Comparison of ENCODE assay signal across 33 cellular contexts in genomic region chr15:39458131-39458530, GRCh38.
DNase-seq lines count a peak whose midpoint lies in the region; ATAC-seq, FAIRE-seq and TF ChIP-seq lines count a peak whose summit lies in the region.
"Had no signal": no experiment of that assay in that cellular context is flagged by ENCODE, and none has a peak within 500 bp of the region (broad histone marks: within the 10 kb centered on the region; RNA-seq: fewer than 3 reads in every experiment).

No MANE protein-coding gene starts in this region.

- H4K20me1 ChIP-seq in K562 (replicated peaks; ENCODE audit: control insufficient read depth, insufficient read depth, low read length): no peaks in the 10 kb centered on the region
- H4K20me1 ChIP-seq: BLaER1; BLaER1 treated with 17β-estradiol and CSF1 and Interleukin-3, amounts not matched to agents 10 nM and 100 nM had no signal

- ATAC-seq in K562 (no peak), HG02642 (IDR thresholded peaks at IDR 0.05; ENCODE audit: poor library complexity, unreplicated experiment) (no peak)
- ATAC-seq: A549; CD8-positive, alpha-beta T cell had no signal

- H3K4me1 ChIP-seq in HEK293 (ENCODE audit: control insufficient read depth, insufficient read depth, low read length) (no peaks in the 10 kb centered on the region), K562 (replicated peaks in 1 of 2; ENCODE audit: control insufficient read depth in 2 of 2, insufficient read depth in 2 of 2, low read length in 2 of 2) (peaks cover 0 to 15% of the 10 kb centered on the region in 2 experiments; a peak in 3 of 5 replicates), esophagus muscularis mucosa (peaks cover 11 to 34% (median 27%) of the 10 kb centered on the region in 4 donors)
- H3K4me1 ChIP-seq: BE2C, BLaER1 had no signal

- H3K9me1 ChIP-seq in K562 (ENCODE audit: control insufficient read depth, insufficient read depth, low read length): no peaks in the 10 kb centered on the region

- H3K79me2 ChIP-seq in K562 (ENCODE audit: control insufficient read depth, insufficient read depth, low read length): no peaks in the 10 kb centered on the region

- no peak overlapping the region for H3K4me2 ChIP-seq in K562 (ENCODE audit: insufficient read depth, low read length)
- H3K4me2 ChIP-seq: A549; BLaER1; BLaER1 treated with 17β-estradiol and CSF1 and Interleukin-3, amounts not matched to agents 10 nM and 100 nM had no signal

- TF ChIP-seq CTCF in HEK293 (tag by site-specific recombination; IDR thresholded peaks at IDR 0.05): no peak
- no peak for TF ChIP-seq CTCF in K562 (IDR thresholded peaks at IDR 0.05 in 2 of 3, conservative IDR thresholded peaks at IDR 0.05 in 1 of 3; ENCODE audit: insufficient read depth in 2 of 3, low read depth in 1 of 3, low read length in 3 of 3)
- no peak for TF ChIP-seq CTCF in esophagus muscularis mucosa (IDR thresholded peaks at IDR 0.05)

- no peak for TF ChIP-seq EP300 in K562 (IDR thresholded peaks at IDR 0.05; ENCODE audit: low read length)
- TF ChIP-seq EP300 in esophagus muscularis mucosa (IDR thresholded peaks at IDR 0.05): no peak

- intact Hi-C loops in K562 (cut with micrococcal nuclease) (loop anchor here (10.0 kb wide), 2 partner anchors 57 to 107 kb away; no protein-coding TSS in a partner anchor), esophagus muscularis mucosa (cut with DNase I) (no loop called here)

- H2AFZ ChIP-seq in K562 (ENCODE audit: low read depth, low read length): no peak overlapping the region

- no peak overlapping the region for H3K4me3 ChIP-seq in HEK293 (ENCODE audit: low read depth, low read length)
- H3K4me3 ChIP-seq in K562: no peak overlapping the region
- H3K4me3 ChIP-seq in esophagus muscularis mucosa: no peak overlapping the region
- H3K4me3 ChIP-seq: A549; BLaER1; BLaER1 treated with 17β-estradiol and CSF1 and Interleukin-3, amounts not matched to agents 10 nM and 100 nM had no signal

- H3K27me3 ChIP-seq in K562 (ENCODE audit: control insufficient read depth in 2 of 2, insufficient read depth in 2 of 2, low read length in 2 of 2): no peaks in the 10 kb centered on the region
- H3K27me3 ChIP-seq in esophagus muscularis mucosa: no peaks in the 10 kb centered on the region
- H3K27me3 ChIP-seq: BE2C; BLaER1; BLaER1 treated with 17β-estradiol and CSF1 and Interleukin-3, amounts not matched to agents 10 nM and 100 nM had no signal

- no peak overlapping the region for H3K27ac ChIP-seq in HEK293 (ENCODE audit: extremely low read depth, low read depth, low read length)
- H3K27ac ChIP-seq in K562 (ENCODE audit: extremely low read depth, low read depth, low read length): no peak overlapping the region
- H3K27ac ChIP-seq in esophagus muscularis mucosa (replicated peaks in 1 of 4): no peak overlapping the region
- H3K27ac ChIP-seq: 22Rv1; A549; BLaER1; BLaER1 treated with 17β-estradiol and CSF1 and Interleukin-3, amounts not matched to agents 10 nM and 100 nM; C4-2B had no signal

- no peaks in the 10 kb centered on the region for H3K9me3 ChIP-seq in HEK293 (ENCODE audit: control insufficient read depth, insufficient read depth, low read depth, low read length)
- no peaks in the 10 kb centered on the region for H3K9me3 ChIP-seq in K562 (replicated peaks; ENCODE audit: control insufficient read depth, insufficient read depth, low read depth, low read length)
- no peaks in the 10 kb centered on the region for H3K9me3 ChIP-seq in esophagus muscularis mucosa
- H3K9me3 ChIP-seq: A549, BE2C, Caco-2 had no signal

- no peak for TF ChIP-seq RAD21 in K562 (CRISPR knock-in tag; conservative IDR thresholded peaks at IDR 0.05 in 1 of 2, IDR thresholded peaks at IDR 0.05 in 1 of 2)

- TF ChIP-seq POLR2A in K562 (conservative IDR thresholded peaks at IDR 0.05) (no peak), esophagus muscularis mucosa (IDR thresholded peaks at IDR 0.05; ENCODE audit: low read depth) (no peak)

- POLR2A ChIA-PET in HEK293 (lab: Yijun Ruan, JAX): no interaction called here
- POLR2A ChIA-PET in K562 (lab: Yijun Ruan, JAX): no interaction called here

- no peak for FAIRE-seq in K562 (lab: Jason Lieb, UNC)
- FAIRE-seq: A204.1, A549, D721Med had no signal

- H3K36me3 ChIP-seq in HEK293 (ENCODE audit: control insufficient read depth in 2 of 2, insufficient read depth in 1 of 2, low read length in 2 of 2) (no peaks in the 10 kb centered on the region), K562 (ENCODE audit: control insufficient read depth, insufficient read depth, low read length) (no peaks in the 10 kb centered on the region), esophagus muscularis mucosa (no peaks in the 10 kb centered on the region)
- H3K36me3 ChIP-seq: BE2C; BLaER1; BLaER1 treated with 17β-estradiol and CSF1 and Interleukin-3, amounts not matched to agents 10 nM and 100 nM had no signal

- no TSS peak for BruUV-seq in K562 (replicated peaks; lab: Mats Ljungman, UMichigan)

- DNase-seq in K562 (ENCODE audit: extremely low read depth in 1 of 4, low spot score in 3 of 4) (no peak), esophagus muscularis mucosa (ENCODE audit: extremely low spot score) (peak; percentile 68), iPS-NIHi11 (ENCODE audit: low spot score) (no peak), occipital lobe (lab: John Stamatoyannopoulos, UW) (no peak)
- DNase-seq: 8988T; ACHN; AML-193; BE2C; C1 segment of cervical spinal cord; Caco-2; Calu3; CD4-positive, alpha-beta memory T cell; CD4-positive, alpha-beta T cell; CD4-positive, CD25-positive, alpha-beta regulatory T cell; CD8-positive, alpha-beta memory T cell; CD8-positive, alpha-beta T cell; COR-L47; DMS 273 treated with DMSO at 0.1 percent for 48 hours; DMS153; DMS53; DMS79; DMS79 treated with DMSO at 0.1 percent for 48 hours; DND-41; EL had no signal

- in situ Hi-C loops in K562 (cut with MboI): no loop called here

- no peak overlapping the region for H3K9ac ChIP-seq in K562 (ENCODE audit: insufficient read depth in 1 of 2, low read depth in 2 of 2, low read length in 2 of 2)
- H3K9ac ChIP-seq: BLaER1; BLaER1 treated with 17β-estradiol and CSF1 and Interleukin-3, amounts not matched to agents 10 nM and 100 nM had no signal

- CTCF ChIA-PET in HEK293 (lab: Yijun Ruan, JAX) (interaction anchor here (1.2 kb wide), 1 partner anchor 1018 kb away, joined by 4 read pairs; no protein-coding TSS in a partner anchor), K562 (lab: Yijun Ruan, JAX; ENCODE audit: low intra/inter-chr PET ratio) (no interaction called here)

- 29% methylated on average over 3 of the region's 3 CpGs for WGBS in K562 (ENCODE audit: insufficient coverage, low coverage, missing lambda C conversion rate)
- WGBS in esophagus muscularis mucosa: 97% methylated on average over 3 of the region's 3 CpGs

TF ChIP-seq in HEK293, 187 proteins besides CTCF, POLR2A, EP300 and RAD21 (continues in another document):
- no peak for TF ChIP-seq ZNF626 (tag by site-specific recombination; IDR thresholded peaks at IDR 0.05)
- no peak for TF ChIP-seq ZNF202 (tag by site-specific recombination; IDR thresholded peaks at IDR 0.05; ENCODE audit: borderline replicate concordance)
- no peak for TF ChIP-seq ZNF148 (tag by site-specific recombination; IDR thresholded peaks at IDR 0.05; ENCODE audit: borderline replicate concordance)
- TF ChIP-seq ZNF146 (tag by site-specific recombination; IDR thresholded peaks at IDR 0.05): 0 out of 2 replicates have a peak, but pooled peaks have one; percentile 34

TF ChIP-seq in K562, 482 proteins besides CTCF, POLR2A, EP300 and RAD21:
- no peak for TF ChIP-seq ZNF79 (CRISPR knock-in tag; IDR thresholded peaks at IDR 0.05; ENCODE audit: low read depth)
- TF ChIP-seq NEUROD1 (IDR thresholded peaks at IDR 0.05; ENCODE audit: borderline replicate concordance, low read depth, low read length, partially characterized antibody): no peak
- no peak for TF ChIP-seq RBM25 (IDR thresholded peaks at IDR 0.05; ENCODE audit: low read depth, low read length, severe bottlenecking)
- peak; percentile 58 for TF ChIP-seq ZNF146 (CRISPR knock-in tag; IDR thresholded peaks at IDR 0.05; ENCODE audit: unreplicated experiment)
- no peak for TF ChIP-seq ZFP36 (IDR thresholded peaks at IDR 0.05; ENCODE audit: low read depth, low read length, partially characterized antibody)

Comparison
In these comparisons a context has a peak if more than half of its experiments do, and no peak if none do; other contexts are left out.
1. Of the 44 proteins assayed by ChIP-seq in both K562 and HEK293: peak only in K562: none; only in HEK293: none; in both: ZNF146; in neither: 43.